ENCODE assay signal across 10 cellular contexts in the genomic region with DNA sequence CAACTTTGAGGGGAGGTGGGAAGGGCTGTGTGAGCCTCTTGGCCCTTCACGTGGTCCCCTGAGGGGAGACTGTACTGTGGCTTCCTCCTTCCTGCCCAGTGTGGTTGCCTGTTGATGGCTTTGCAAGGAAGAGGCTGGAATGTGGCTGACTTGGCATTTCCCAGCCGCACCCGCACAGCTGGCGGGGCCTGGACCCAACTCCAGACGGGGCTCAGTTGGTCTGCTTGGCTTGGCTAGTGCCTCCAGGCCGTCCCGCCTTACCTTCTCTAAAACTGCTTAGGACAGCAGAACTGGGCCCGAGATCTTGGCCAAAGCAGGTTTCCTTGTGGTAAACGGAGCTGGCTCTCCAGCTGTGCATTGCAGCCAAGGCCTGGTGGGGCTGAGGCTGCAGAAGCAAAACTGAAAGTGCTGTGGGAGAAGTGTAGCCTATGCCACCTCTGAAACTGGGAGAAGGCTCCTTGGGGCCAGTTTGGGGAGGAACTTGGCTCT.
DNase-seq lines count a peak whose midpoint lies in the region; ATAC-seq and TF ChIP-seq lines count a peak whose summit lies in the region.
"Had no signal": no experiment of that assay in that cellular context is flagged by ENCODE, and none has a peak within 500 bp of the region (broad histone marks: within the 10 kb centered on the region; RNA-seq: fewer than 3 reads in every experiment).

No MANE protein-coding gene starts in this region.

- H3K27ac Mint-ChIP-seq in neural crest cell (ENCODE audit: unreplicated experiment), result peak overlapping the region; percentile 65
- H3K27ac Mint-ChIP-seq in stimulated activated effector memory CD8-positive, alpha-beta T cell treated with anti-CD3 and anti-CD28 coated beads, Interleukin-12 subunit alpha, Interleukin-12 subunit beta, amount 100 ng/mL, for 72 hours, result no peak overlapping the region
- H3K27ac Mint-ChIP-seq: activated naive CD4-positive, alpha-beta T cell treated with anti-CD3 and anti-CD28 coated beads, Interleukin-2, amount 50 U/mL, for 24 hours had no signal

- H3K27ac ChIP-seq in duodenal mucosa (ENCODE audit: low read depth, low read length) (no peak overlapping the region), OCI-LY7 (ENCODE audit: low read depth, low read length, poor library complexity, severe bottlenecking) (no peak overlapping the region)

- H3K9me2 ChIP-seq in OCI-LY7 (ENCODE audit: insufficient read depth, low read length), result no peaks in the 10 kb centered on the region

- H3K4me1 Mint-ChIP-seq in neural crest cell, result peaks cover 63% of the 10 kb centered on the region
- peaks cover 17% of the 10 kb centered on the region for H3K4me1 Mint-ChIP-seq in stimulated activated effector memory CD8-positive, alpha-beta T cell treated with anti-CD3 and anti-CD28 coated beads, Interleukin-12 subunit alpha, Interleukin-12 subunit beta, amount 100 ng/mL, for 72 hours

- H3K9me3 ChIP-seq in duodenal mucosa (ENCODE audit: control insufficient read depth in 1 of 2, low read length in 2 of 2) (no peaks in the 10 kb centered on the region), OCI-LY7 (ENCODE audit: low read length) (no peaks in the 10 kb centered on the region)

- H3K4me3 ChIP-seq in duodenal mucosa (ENCODE audit: low read depth in 1 of 2, low read length in 2 of 2) (peak overlapping the region; percentile 50 to 56), OCI-LY7 (ENCODE audit: low read depth, low read length, poor library complexity, severe bottlenecking) (no peak overlapping the region)

- no peaks in the 10 kb centered on the region for H3K36me3 ChIP-seq in duodenal mucosa (ENCODE audit: control insufficient read depth in 1 of 2, insufficient read depth in 2 of 2, low read length in 2 of 2)
- no peaks in the 10 kb centered on the region for H3K36me3 ChIP-seq in OCI-LY7 (ENCODE audit: insufficient read depth, low read length)

- ATAC-seq in HG03066 (IDR thresholded peaks at IDR 0.05; ENCODE audit: low read depth, unreplicated experiment), result peak; percentile 76
- no peak for ATAC-seq in stimulated activated effector memory CD8-positive, alpha-beta T cell treated with anti-CD3 and anti-CD28 coated beads, Interleukin-12 subunit alpha, Interleukin-12 subunit beta, amount 100 ng/mL, for 72 hours
- no peak for ATAC-seq in HG03469 (IDR thresholded peaks at IDR 0.05; ENCODE audit: unreplicated experiment)
- ATAC-seq in GM21717 (IDR thresholded peaks at IDR 0.05; ENCODE audit: unreplicated experiment), result no peak

- CTCF ChIA-PET in OCI-LY7 (lab: Charles Lee; ENCODE audit: unreplicated experiment), result no interaction called here

- POLR2A ChIA-PET in OCI-LY7 (lab: Charles Lee), result no interaction called here

- H3K9me3 Mint-ChIP-seq in neural crest cell, result no peaks in the 10 kb centered on the region
- H3K9me3 Mint-ChIP-seq in stimulated activated effector memory CD8-positive, alpha-beta T cell treated with anti-CD3 and anti-CD28 coated beads, Interleukin-12 subunit alpha, Interleukin-12 subunit beta, amount 100 ng/mL, for 72 hours, result no peaks in the 10 kb centered on the region
- H3K9me3 Mint-ChIP-seq: activated naive CD4-positive, alpha-beta T cell treated with anti-CD3 and anti-CD28 coated beads, Interleukin-2, amount 50 U/mL, for 24 hours had no signal

- DNase-seq in Daoy (ENCODE audit: low read depth), result peak; percentile 67
- DNase-seq in neural crest cell (ENCODE audit: low read depth, low spot score), result no peak
- no peak for DNase-seq in stimulated activated effector memory CD8-positive, alpha-beta T cell treated with anti-CD3 and anti-CD28 coated beads, Interleukin-12 subunit alpha, Interleukin-12 subunit beta, amount 100 ng/mL, for 72 hours (ENCODE audit: low spot score in 2 of 2)
- no peak for DNase-seq in OCI-LY7 (ENCODE audit: low spot score)
- DNase-seq: NCI-H1436 had no signal

- H3K27me3 Mint-ChIP-seq in neural crest cell (ENCODE audit: low read depth), result no peaks in the 10 kb centered on the region
- H3K27me3 Mint-ChIP-seq: activated naive CD4-positive, alpha-beta T cell treated with anti-CD3 and anti-CD28 coated beads, Interleukin-2, amount 50 U/mL, for 24 hours had no signal

- no TSS peak for BruUV-seq in OCI-LY7 (replicated peaks; lab: Mats Ljungman, UMichigan)

- peaks cover 60% of the 10 kb centered on the region for H3K36me3 Mint-ChIP-seq in neural crest cell (ENCODE audit: low read depth)
- H3K36me3 Mint-ChIP-seq in stimulated activated effector memory CD8-positive, alpha-beta T cell treated with anti-CD3 and anti-CD28 coated beads, Interleukin-12 subunit alpha, Interleukin-12 subunit beta, amount 100 ng/mL, for 72 hours, result no peaks in the 10 kb centered on the region
- H3K36me3 Mint-ChIP-seq: activated naive CD4-positive, alpha-beta T cell treated with anti-CD3 and anti-CD28 coated beads, Interleukin-2, amount 50 U/mL, for 24 hours had no signal

- no peaks in the 10 kb centered on the region for H3K79me2 ChIP-seq in OCI-LY7 (ENCODE audit: insufficient read depth, low read depth, low read length)

- TF ChIP-seq CTCF in neural crest cell (conservative IDR thresholded peaks at IDR 0.05) (no peak), OCI-LY7 (conservative IDR thresholded peaks at IDR 0.05; ENCODE audit: low read length) (no peak)

- intact Hi-C loops in OCI-LY7 (cut with micrococcal nuclease; ENCODE audit: unreplicated experiment), result loop anchor here (10.0 kb wide), 1 partner anchor 434 kb away; no protein-coding TSS in a partner anchor

- H3K4me1 ChIP-seq in duodenal mucosa (ENCODE audit: control insufficient read depth in 1 of 2, insufficient read depth in 2 of 2, low read length in 2 of 2) (peaks cover 14 to 18% of the 10 kb centered on the region in 2 donors), OCI-LY7 (ENCODE audit: insufficient read depth, low read length, poor library complexity, severe bottlenecking) (no peaks in the 10 kb centered on the region)

- H3K27me3 ChIP-seq in duodenal mucosa (ENCODE audit: control insufficient read depth in 1 of 2, insufficient read depth in 2 of 2, low read length in 2 of 2), result no peaks in the 10 kb centered on the region

- no peaks in the 10 kb centered on the region for H4K20me1 ChIP-seq in OCI-LY7 (ENCODE audit: insufficient read depth, low read length)

- H2AFZ ChIP-seq in OCI-LY7 (ENCODE audit: low read length), result no peak overlapping the region

- H3K9ac ChIP-seq in duodenal mucosa (ENCODE audit: low read depth in 1 of 2, low read length in 2 of 2), result no peak overlapping the region

- no peak overlapping the region for H3K4me3 Mint-ChIP-seq in neural crest cell
- H3K4me3 Mint-ChIP-seq in stimulated activated effector memory CD8-positive, alpha-beta T cell treated with anti-CD3 and anti-CD28 coated beads, Interleukin-12 subunit alpha, Interleukin-12 subunit beta, amount 100 ng/mL, for 72 hours, result no peak overlapping the region
- H3K4me3 Mint-ChIP-seq: activated naive CD4-positive, alpha-beta T cell treated with anti-CD3 and anti-CD28 coated beads, Interleukin-2, amount 50 U/mL, for 24 hours had no signal

- no peak overlapping the region for H3K4me2 ChIP-seq in OCI-LY7 (ENCODE audit: low read length)
